9 cellular contexts compared by ENCODE assay signal in genomic region chr10:92420554-92421275, GRCh38.
DNase-seq lines count a peak whose midpoint lies in the region; ATAC-seq and TF ChIP-seq lines count a peak whose summit lies in the region.
"Had no signal": no experiment of that assay in that cellular context is flagged by ENCODE, and none has a peak within 500 bp of the region (broad histone marks: within the 10 kb centered on the region; RNA-seq: fewer than 3 reads in every experiment).

No MANE protein-coding gene starts in this region.

- H3K27me3 ChIP-seq in HUES6 (ENCODE audit: control insufficient read depth, insufficient read depth, low read length), result peaks cover 19% of the 10 kb centered on the region
- peaks cover 7 to 10% of the 10 kb centered on the region in 2 donors for H3K27me3 ChIP-seq in duodenal mucosa (ENCODE audit: control insufficient read depth in 1 of 2, insufficient read depth in 2 of 2, low read length in 2 of 2)
- H3K27me3 ChIP-seq in smooth muscle cell (ENCODE audit: low read depth), result peaks cover 24% of the 10 kb centered on the region

- H3K27ac ChIP-seq in HUES6 (ENCODE audit: low read depth, low read length) (no peak overlapping the region), duodenal mucosa (ENCODE audit: low read depth, low read length) (no peak overlapping the region), smooth muscle cell (ENCODE audit: low read depth) (no peak overlapping the region)

- H3K36me3 ChIP-seq in HUES6 (ENCODE audit: control insufficient read depth, insufficient read depth, low read length) (no peaks in the 10 kb centered on the region), duodenal mucosa (ENCODE audit: control insufficient read depth in 1 of 2, insufficient read depth in 2 of 2, low read length in 2 of 2) (no peaks in the 10 kb centered on the region), smooth muscle cell (ENCODE audit: low read depth) (no peaks in the 10 kb centered on the region)

- H3K4me2 ChIP-seq in smooth muscle cell, result peak overlapping the region; percentile 83

- DNase-seq in left kidney (ENCODE audit: low read depth, low spot score), result peak; percentile 38
- no peak for DNase-seq in smooth muscle cell (lab: John Stamatoyannopoulos, UW; ENCODE audit: unreplicated experiment)
- DNase-seq in NCI-H1417 (lab: John Stamatoyannopoulos, UW), result no peak
- DNase-seq in NCI-H2196 treated with DMSO at 0.1 percent for 48 hours (lab: John Stamatoyannopoulos, UW; ENCODE audit: unreplicated experiment), result no peak
- no peak for DNase-seq in foreskin melanocyte
- DNase-seq: NCI-H1048 had no signal

- H3K4me3 ChIP-seq in HUES6 (ENCODE audit: low read depth, low read length) (peak overlapping the region; percentile 56), duodenal mucosa (ENCODE audit: low read depth in 1 of 2, low read length in 2 of 2) (peak overlapping the region; percentile 25 to 56), smooth muscle cell (peak overlapping the region; percentile 47)

- peaks cover 12% of the 10 kb centered on the region for H3K4me1 ChIP-seq in HUES6 (ENCODE audit: control insufficient read depth, insufficient read depth, low read length)
- no peaks in the 10 kb centered on the region for H3K4me1 ChIP-seq in duodenal mucosa (ENCODE audit: control insufficient read depth in 1 of 2, insufficient read depth in 2 of 2, low read length in 2 of 2)
- H3K4me1 ChIP-seq in smooth muscle cell (ENCODE audit: low read depth), result peaks cover 3% of the 10 kb centered on the region

- ATAC-seq in HG03159 (IDR thresholded peaks at IDR 0.05; ENCODE audit: unreplicated experiment), result no peak

- no peaks in the 10 kb centered on the region; the same call in 1 of the 2 replicates for H3K9me3 ChIP-seq in HUES6 (ENCODE audit: control insufficient read depth, insufficient read depth, low read depth, low read length)
- no peaks in the 10 kb centered on the region for H3K9me3 ChIP-seq in duodenal mucosa (ENCODE audit: control insufficient read depth in 1 of 2, low read length in 2 of 2)
- no peaks in the 10 kb centered on the region for H3K9me3 ChIP-seq in smooth muscle cell (replicated peaks; ENCODE audit: low read depth)

- no peak overlapping the region for H3K9ac ChIP-seq in HUES6 (ENCODE audit: low read length)
- no peak overlapping the region for H3K9ac ChIP-seq in duodenal mucosa (ENCODE audit: low read depth in 1 of 2, low read length in 2 of 2)
- H3K9ac ChIP-seq in smooth muscle cell (ENCODE audit: low read depth), result no peak overlapping the region

- no peaks in the 10 kb centered on the region for H3F3A ChIP-seq in smooth muscle cell (ENCODE audit: low read depth)

- H3K79me2 ChIP-seq in smooth muscle cell (ENCODE audit: low read depth), result no peaks in the 10 kb centered on the region

- no peaks in the 10 kb centered on the region for H4K20me1 ChIP-seq in smooth muscle cell (ENCODE audit: low read depth)

- 30% methylated on average over 44 of the region's 46 CpGs for WGBS in smooth muscle cell (ENCODE audit: low lambda C conversion rate)

- peak overlapping the region; percentile 67 for H2AFZ ChIP-seq in smooth muscle cell (ENCODE audit: low read depth)

- no peak for TF ChIP-seq CTCF in smooth muscle cell (IDR thresholded peaks at IDR 0.05; ENCODE audit: borderline replicate concordance, insufficient read depth, poor library complexity, severe bottlenecking)
